Comparison of ENCODE assay signal across 1 cellular context in the genomic region with DNA sequence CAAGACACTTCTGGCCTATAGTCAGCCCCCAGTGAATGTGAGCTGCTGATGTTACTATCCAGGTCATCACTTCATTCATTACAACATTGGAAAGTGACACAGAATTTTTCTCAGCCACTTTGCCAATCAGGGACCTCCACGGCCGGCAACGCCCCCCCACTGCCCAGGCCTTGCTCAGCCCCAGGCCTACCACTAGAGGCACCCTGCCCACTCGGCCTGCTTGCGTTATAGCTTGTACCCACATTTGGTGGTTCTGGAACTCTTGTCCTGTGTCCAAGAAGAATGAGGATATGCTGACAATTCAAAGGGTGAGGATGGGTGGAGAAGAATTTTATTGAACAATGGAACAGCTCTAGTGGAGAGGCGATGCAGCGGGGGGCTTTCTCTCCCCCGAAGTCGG.
TF ChIP-seq lines count a peak whose summit lies in the region.

No MANE protein-coding gene starts in this region.

TF ChIP-seq in H1, 55 proteins besides CTCF, POLR2A, EP300 and RAD21:
- TF ChIP-seq, protein P1, sequence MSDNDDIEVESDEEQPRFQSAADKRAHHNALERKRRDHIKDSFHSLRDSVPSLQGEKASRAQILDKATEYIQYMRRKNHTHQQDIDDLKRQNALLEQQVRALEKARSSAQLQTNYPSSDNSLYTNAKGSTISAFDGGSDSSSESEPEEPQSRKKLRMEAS (IDR thresholded peaks at IDR 0.05), result peak; percentile 48; the same call in 1 of the 2 replicates
- no peak for TF ChIP-seq NRF1 (IDR thresholded peaks at IDR 0.05; ENCODE audit: low read depth, low read length)
- no peak for TF ChIP-seq BRCA1 (IDR thresholded peaks at IDR 0.05; ENCODE audit: low read depth, low read length)
- TF ChIP-seq MAFK (IDR thresholded peaks at IDR 0.05; ENCODE audit: low read depth, low read length), result no peak
- TF ChIP-seq TAF1 (IDR thresholded peaks at IDR 0.05; ENCODE audit: low read depth, low read length), result no peak
- TF ChIP-seq E2F6 (IDR thresholded peaks at IDR 0.05), result no peak
- no peak for TF ChIP-seq SIRT6 (IDR thresholded peaks at IDR 0.05; ENCODE audit: low read length)
- peak; percentile 28; the same call in 1 of the 2 replicates for TF ChIP-seq CREB1 (IDR thresholded peaks at IDR 0.05)
- no peak for TF ChIP-seq GABPA (IDR thresholded peaks at IDR 0.05; ENCODE audit: borderline replicate concordance, insufficient read depth, low read length)
- no peak for TF ChIP-seq JUN (IDR thresholded peaks at IDR 0.05; ENCODE audit: low read depth, low read length)
- TF ChIP-seq HDAC2 (IDR thresholded peaks at IDR 0.05; ENCODE audit: borderline replicate concordance in 1 of 2, low read depth in 2 of 2, low read length in 2 of 2), result peak in 1 of 2 experiments; percentile 29; a peak in 1 of 4 replicates
- TF ChIP-seq ATF2 (IDR thresholded peaks at IDR 0.05; ENCODE audit: low read length), result no peak
- no peak for TF ChIP-seq GTF2F1 (IDR thresholded peaks at IDR 0.05; ENCODE audit: borderline replicate concordance, low read depth, low read length)
- TF ChIP-seq USF2 (IDR thresholded peaks at IDR 0.05; ENCODE audit: low read length), result no peak
- TF ChIP-seq CEBPB (IDR thresholded peaks at IDR 0.05; ENCODE audit: low read depth, low read length), result no peak
- no peak for TF ChIP-seq EGR1 (IDR thresholded peaks at IDR 0.05; ENCODE audit: borderline replicate concordance, low read depth, low read length)
- TF ChIP-seq POU5F1 (IDR thresholded peaks at IDR 0.05; ENCODE audit: low read depth, low read length), result no peak
